ENCODE assay signal across 27 cellular contexts in genomic region chr5:135240283-135240633, GRCh38.
DNase-seq lines count a peak whose midpoint lies in the region; ATAC-seq and TF ChIP-seq lines count a peak whose summit lies in the region.
"Had no signal": no experiment of that assay in that cellular context is flagged by ENCODE, and none has a peak within 500 bp of the region (broad histone marks: within the 10 kb centered on the region; RNA-seq: fewer than 3 reads in every experiment).

No MANE protein-coding gene starts in this region.

- CTCF ChIA-PET in AG04450 (lab: Charles Lee) = no interaction called here

- H3K27ac ChIP-seq in AG04450 (ENCODE audit: low read depth, low read length) (peak overlapping the region; percentile 31), WERI-Rb-1 (no peak overlapping the region), skeletal muscle tissue (ENCODE audit: low read depth, low read length) (peak overlapping the region; percentile 17)
- H3K27ac ChIP-seq: HL-60, left ventricle myocardium inferior, SJSA1, skin epidermis, uterus had no signal

- peaks cover 3% of the 10 kb centered on the region; the same call in 1 of the 2 replicates for H3K9me3 ChIP-seq in AG04450 (ENCODE audit: control insufficient read depth, insufficient read depth, low read length)
- no peaks in the 10 kb centered on the region for H3K9me3 ChIP-seq in WERI-Rb-1 (ENCODE audit: severe bottlenecking)
- H3K9me3 ChIP-seq in skeletal muscle tissue (ENCODE audit: control insufficient read depth in 3 of 3, low read length in 3 of 3) = no peaks in the 10 kb centered on the region
- H3K9me3 ChIP-seq: left ventricle myocardium inferior, SJSA1, uterus had no signal

- H3K4me3 ChIP-seq in AG04450 (ENCODE audit: low read depth, low read length) (no peak overlapping the region), WERI-Rb-1 (ENCODE audit: low read depth, low read length) (no peak overlapping the region), skeletal muscle tissue (ENCODE audit: low read length in 3 of 3) (no peak overlapping the region)
- H3K4me3 ChIP-seq: left ventricle myocardium inferior, SJSA1, skin epidermis, uterus had no signal

- TF ChIP-seq CTCF in AG04450 (IDR thresholded peaks at IDR 0.05; ENCODE audit: low read depth, low read length) (no peak), WERI-Rb-1 (IDR thresholded peaks at IDR 0.05; ENCODE audit: low read depth, low read length) (no peak), GM10266 (IDR thresholded peaks at IDR 0.05; ENCODE audit: control insufficient read depth, insufficient read depth, low read depth, missing control alignments) (no peak)

- H3K9ac ChIP-seq in skeletal muscle tissue (ENCODE audit: low read depth in 1 of 3, low read length in 3 of 3) = peak overlapping the region in 1 of 3 donors; percentile 33

- no peak for DNase-seq in AG04450 (ENCODE audit: low read depth, low spot score)
- DNase-seq in WERI-Rb-1 = peak; percentile 5
- peak; percentile 20 for DNase-seq in islet precursor cell
- DNase-seq in middle frontal gyrus (ENCODE audit: extremely low spot score, low spot score) = no peak
- DNase-seq in GM10266 (ENCODE audit: extremely low spot score) = no peak
- no peak for DNase-seq in dermis blood vessel endothelial cell
- DNase-seq: activated CD4-positive, alpha-beta T cell treated with anti-CD3 and anti-CD28 coated beads, Interleukin-2, amount 50 U/mL, for 1 hour; DMS 273 treated with DMSO at 0.1 percent for 48 hours; EL; erythroblast; KG1; left ventricle myocardium inferior; mesendoderm; NCI-H1092 treated with DMSO at 0.1 percent for 48 hours; NCI-H187; NCI-H446 treated with DMSO at 0.1 percent for 48 hours; RPMI8226; stimulated activated naive B cell treated with anti-CD40 and anti-IgM and Interleukin-4, amounts not matched to agents 10 μg/mL and 1 μg/mL and 100 μg/mL, for 72 hours; T-helper 9 cell had no signal

- peaks cover 71 to 88% (median 81%) of the 10 kb centered on the region in 3 donors for H3K4me1 ChIP-seq in skeletal muscle tissue (ENCODE audit: control insufficient read depth in 3 of 3, insufficient read depth in 3 of 3, low read length in 3 of 3)

- H3K27me3 ChIP-seq in AG04450 (ENCODE audit: control insufficient read depth, insufficient read depth, low read length) = peaks cover 2% of the 10 kb centered on the region
- H3K27me3 ChIP-seq in WERI-Rb-1 (ENCODE audit: insufficient read depth, low read depth, severe bottlenecking) = no peaks in the 10 kb centered on the region
- H3K27me3 ChIP-seq in skeletal muscle tissue (ENCODE audit: control insufficient read depth in 3 of 3, insufficient read depth in 3 of 3, low read length in 3 of 3) = no peaks in the 10 kb centered on the region
- H3K27me3 ChIP-seq: SJSA1, uterus had no signal

- H3K36me3 ChIP-seq in WERI-Rb-1 (no peaks in the 10 kb centered on the region), skeletal muscle tissue (ENCODE audit: control insufficient read depth in 3 of 3, insufficient read depth in 3 of 3, low read length in 3 of 3) (no peaks in the 10 kb centered on the region)
- H3K36me3 ChIP-seq: left ventricle myocardium inferior, SJSA1, uterus had no signal

- ATAC-seq in GM18907 (IDR thresholded peaks at IDR 0.05; ENCODE audit: unreplicated experiment) = no peak
- ATAC-seq: activated T-helper 17 cell treated with anti-CD3 and anti-CD28 coated beads, Interleukin-2, amount 50 U/mL, for 72 hours; CD8-positive, alpha-beta T cell; stimulated activated naive B cell treated with anti-CD40 and anti-IgM and Interleukin-4, amounts not matched to agents 10 μg/mL and 1 μg/mL and 100 μg/mL, for 72 hours had no signal

- POLR2A ChIA-PET in AG04450 (lab: Yijun Ruan, JAX) = interaction anchor here (0.9 kb wide), 1 partner anchor 31 kb away, joined by 3 read pairs; no protein-coding TSS in a partner anchor

Comparison
In these comparisons a context has a peak if more than half of its experiments do, and no peak if none do; other contexts are left out.
1. DNase-seq: peak in WERI-Rb-1 (single experiment) and islet precursor cell (single experiment); none in AG04450 (single experiment), middle frontal gyrus (single experiment), GM10266 (single experiment) and dermis blood vessel endothelial cell (single experiment).